Comparison of ENCODE assay signal across 9 cellular contexts in the genomic region with DNA sequence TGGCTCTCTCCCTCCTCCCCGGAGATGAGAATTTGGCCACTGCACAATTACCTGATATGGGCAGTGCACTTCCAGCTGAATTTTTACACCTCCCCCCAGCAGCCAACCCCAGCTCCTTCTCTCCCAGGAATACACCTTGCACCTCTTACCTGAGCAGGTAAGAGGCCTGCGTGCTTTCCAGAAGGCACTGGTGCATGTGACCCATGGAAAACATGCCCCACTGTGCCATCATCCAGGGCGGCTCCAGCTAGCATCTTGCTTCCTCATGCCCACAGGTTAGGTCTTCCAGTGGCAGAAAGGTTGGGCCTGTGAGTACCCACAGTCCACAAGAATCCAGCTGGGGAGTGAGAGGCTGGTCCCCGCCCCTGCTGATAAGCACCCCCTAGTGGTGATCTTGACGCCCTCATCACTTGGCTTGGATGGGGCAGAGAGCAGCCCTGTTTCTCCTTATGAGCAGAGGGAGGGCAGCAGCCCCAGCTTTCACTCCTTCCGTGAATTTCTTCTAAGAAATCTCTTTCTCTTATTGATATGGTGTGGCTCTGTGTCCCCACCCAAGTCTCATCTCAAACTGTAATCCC. TPM values are rescaled to one million over a fixed set of nuclear protein-coding genes. Genes with fewer than 3 reads are reported as not detected.
A peak's percentile ranks its signal among the peaks of the same experiment; 100 is the strongest.
DNase-seq lines count a peak whose midpoint lies in the region; ATAC-seq and TF ChIP-seq lines count a peak whose summit lies in the region.
"Had no signal": no experiment of that assay in that cellular context is flagged by ENCODE, and none has a peak within 500 bp of the region (broad histone marks: within the 10 kb centered on the region; RNA-seq: fewer than 3 reads in every experiment).

No MANE protein-coding gene starts in this region.

- TF ChIP-seq CTCF in foreskin keratinocyte (conservative IDR thresholded peaks at IDR 0.05), result peak; percentile 55

- peaks cover 3% of the 10 kb centered on the region for H3K36me3 Mint-ChIP-seq in activated CD4-positive, alpha-beta memory T cell treated with anti-CD3 and anti-CD28 coated beads, Interleukin-2, amount 10 ng/mL, durations not matched to agents 7 days and 5 days (ENCODE audit: low read depth)
- H3K36me3 Mint-ChIP-seq: brain had no signal

- no peak overlapping the region for H3K4me3 Mint-ChIP-seq in activated CD4-positive, alpha-beta memory T cell treated with anti-CD3 and anti-CD28 coated beads, Interleukin-2, amount 10 ng/mL, durations not matched to agents 7 days and 5 days
- H3K4me3 Mint-ChIP-seq: brain had no signal

- CTCF ChIA-PET in activated CD4-positive, alpha-beta memory T cell treated with anti-CD3 and anti-CD28 coated beads, Interleukin-2, amount 10 ng/mL, durations not matched to agents 7 days and 5 days (lab: Charles Lee), result interaction anchor here (0.6 to 1.9 kb wide), 13 partner anchors 10 to 349 kb away, joined by 3 to 7 read pairs (median 3); no protein-coding TSS in a partner anchor

- peaks cover 3% of the 10 kb centered on the region for H3K4me1 ChIP-seq in foreskin keratinocyte

- peaks cover 10% of the 10 kb centered on the region for H3K4me1 Mint-ChIP-seq in activated CD4-positive, alpha-beta memory T cell treated with anti-CD3 and anti-CD28 coated beads, Interleukin-2, amount 10 ng/mL, durations not matched to agents 7 days and 5 days
- H3K4me1 Mint-ChIP-seq: brain had no signal

- no peaks in the 10 kb centered on the region for H3K9me3 Mint-ChIP-seq in activated CD4-positive, alpha-beta memory T cell treated with anti-CD3 and anti-CD28 coated beads, Interleukin-2, amount 10 ng/mL, durations not matched to agents 7 days and 5 days
- H3K9me3 Mint-ChIP-seq: brain had no signal

- ATAC-seq in foreskin keratinocyte (peak; percentile 52), HG03045 (IDR thresholded peaks at IDR 0.05; ENCODE audit: unreplicated experiment) (no peak)

- no peaks in the 10 kb centered on the region for H3K27me3 ChIP-seq in foreskin keratinocyte

- no peak overlapping the region for H3K27ac Mint-ChIP-seq in activated CD4-positive, alpha-beta memory T cell treated with anti-CD3 and anti-CD28 coated beads, Interleukin-2, amount 10 ng/mL, durations not matched to agents 7 days and 5 days
- H3K27ac Mint-ChIP-seq: brain had no signal

- DNase-seq in NK-92 treated with Interleukin-12 subunit alpha and Interleukin-12 subunit beta, amount 100 ng/mL, for 24 hours (lab: John Stamatoyannopoulos, UW), result peak; percentile 7
- no peak for DNase-seq in NK-92 (lab: John Stamatoyannopoulos, UW; ENCODE audit: unreplicated experiment)
- DNase-seq in Kasumi-1 (lab: John Stamatoyannopoulos, UW), result peak; percentile 45 to 46
- peak; percentile 55 for DNase-seq in activated CD4-positive, alpha-beta memory T cell treated with anti-CD3 and anti-CD28 coated beads, Interleukin-2, amount 10 ng/mL, durations not matched to agents 7 days and 5 days
- DNase-seq in foreskin keratinocyte, result no peak
- peak; percentile 25 for DNase-seq in stimulated activated CD8-positive, alpha-beta memory T cell treated with anti-CD3 and anti-CD28 coated beads, Interleukin-15, amount 100 ng/mL, for 1 hour (ENCODE audit: low read depth)
- DNase-seq in NCI-H1048 (lab: John Stamatoyannopoulos, UW), result no peak

- no peak overlapping the region for H3K27ac ChIP-seq in foreskin keratinocyte

- POLR2A ChIA-PET in activated CD4-positive, alpha-beta memory T cell treated with anti-CD3 and anti-CD28 coated beads, Interleukin-2, amount 10 ng/mL, durations not matched to agents 7 days and 5 days (lab: Charles Lee), result no interaction called here

- H3K27me3 Mint-ChIP-seq in activated CD4-positive, alpha-beta memory T cell treated with anti-CD3 and anti-CD28 coated beads, Interleukin-2, amount 10 ng/mL, durations not matched to agents 7 days and 5 days, result no peaks in the 10 kb centered on the region

RNA-seq across cellular contexts. Expression of gene EDARADD, which starts 57.8 kb away (rescaled TPM):
- total RNA-seq in activated CD4-positive, alpha-beta memory T cell treated with anti-CD3 and anti-CD28 coated beads, Interleukin-2, amount 10 ng/mL, durations not matched to agents 7 days and 5 days, result 1 to 10 TPM; 5.4 to 6.2 TPM
- total RNA-seq in foreskin keratinocyte, result 6.3 and 6.5 TPM in 2 replicates
- 3.1 TPM in 2 replicates for polyA plus RNA-seq in foreskin keratinocyte

Comparison
In these comparisons a context has a peak if more than half of its experiments do, and no peak if none do; other contexts are left out.
1. DNase-seq: peak in NK-92 treated with Interleukin-12 subunit alpha and Interleukin-12 subunit beta, amount 100 ng/mL, for 24 hours (single experiment), Kasumi-1 (2 of 2), activated CD4-positive, alpha-beta memory T cell treated with anti-CD3 and anti-CD28 coated beads, Interleukin-2, amount 10 ng/mL, durations not matched to agents 7 days and 5 days (single experiment) and stimulated activated CD8-positive, alpha-beta memory T cell treated with anti-CD3 and anti-CD28 coated beads, Interleukin-15, amount 100 ng/mL, for 1 hour (single experiment); none in NK-92 (single experiment), foreskin keratinocyte (0 of 2) and NCI-H1048 (single experiment).